Comparison of ENCODE assay signal across 16 cellular contexts in genomic region chr1:20601123-20601825, GRCh38. TPM values are rescaled to one million over a fixed set of nuclear protein-coding genes. Genes with fewer than 3 reads are reported as not detected.
DNase-seq lines count a peak whose midpoint lies in the region; ATAC-seq and TF ChIP-seq lines count a peak whose summit lies in the region.
"Had no signal": no experiment of that assay in that cellular context is flagged by ENCODE, and none has a peak within 500 bp of the region (broad histone marks: within the 10 kb centered on the region; RNA-seq: fewer than 3 reads in every experiment).

No MANE protein-coding gene starts in this region.

- POLR2A ChIA-PET in PC-9 (lab: Charles Lee; ENCODE audit: unreplicated experiment) = no interaction called here

- no peak overlapping the region for H3K9ac ChIP-seq in fibroblast of lung (ENCODE audit: insufficient read depth, low read length)

- H3K9me2 ChIP-seq in PC-9 (ENCODE audit: insufficient read depth) = no peaks in the 10 kb centered on the region

- H4K20me1 ChIP-seq in PC-9 (ENCODE audit: insufficient read depth) (no peaks in the 10 kb centered on the region), fibroblast of lung (ENCODE audit: control insufficient read depth, extremely low read depth, insufficient read depth, low read length) (no peaks in the 10 kb centered on the region)

- peaks cover 50% of the 10 kb centered on the region for H3F3A ChIP-seq in PC-9 (ENCODE audit: insufficient read depth, low read depth)

- DNase-seq in GM12865 (ENCODE audit: low read depth) (peak; percentile 26), PC-9 (peak in 1 of 2 experiments; percentile 67), fibroblast of lung (ENCODE audit: low read depth in 2 of 2) (peak; percentile 28 to 72)
- DNase-seq in effector CD4-positive, alpha-beta T cell = no peak
- DNase-seq in activated CD4-positive, alpha-beta T cell treated with anti-CD3 and anti-CD28 coated beads for 1 hour = no peak
- DNase-seq: activated CD4-positive, alpha-beta T cell treated with anti-CD3 and anti-CD28 coated beads, Interleukin-2, amount 10 ng/mL, durations not matched to agents 7 days and 5 days; activated T-cell treated with anti-CD3 and anti-CD28 coated beads, Interleukin-2, amount 50 U/mL, for 24 hours; adrenal gland; DMS53; foreskin keratinocyte; mesenchymal stem cell; NCI-H1417 treated with DMSO at 0.1 percent for 48 hours; stomach had no signal

- peak overlapping the region; percentile 88 for H3K27ac ChIP-seq in PC-9
- H3K27ac ChIP-seq in fibroblast of lung (ENCODE audit: insufficient read depth, low read length) = no peak overlapping the region
- H3K27ac ChIP-seq: adrenal gland, foreskin keratinocyte, stomach had no signal

- ATAC-seq in GM18858 (IDR thresholded peaks at IDR 0.05; ENCODE audit: unreplicated experiment) = no peak
- ATAC-seq: foreskin keratinocyte had no signal

- TF ChIP-seq CTCF in GM12865 (IDR thresholded peaks at IDR 0.05; ENCODE audit: insufficient read depth, low read depth, low read length, missing control alignments) (no peak), PC-9 (conservative IDR thresholded peaks at IDR 0.05) (no peak), fibroblast of lung (conservative IDR thresholded peaks at IDR 0.05 in 1 of 2, IDR thresholded peaks at IDR 0.05 in 1 of 2; ENCODE audit: low read depth in 1 of 2, low read length in 2 of 2) (no peak)

- H3K4me3 ChIP-seq in GM12865 (ENCODE audit: low read depth, low read length) = no peak overlapping the region
- H3K4me3 ChIP-seq in PC-9 = no peak overlapping the region
- no peak overlapping the region for H3K4me3 ChIP-seq in fibroblast of lung (replicated peaks in 1 of 4; ENCODE audit: control extremely low read depth in 1 of 4, insufficient read depth in 1 of 4, low read depth in 3 of 4, low read length in 4 of 4)
- H3K4me3 ChIP-seq: adrenal gland, smooth muscle cell, stomach had no signal

- H3K79me2 ChIP-seq in PC-9 (ENCODE audit: low read depth) = no peaks in the 10 kb centered on the region
- no peaks in the 10 kb centered on the region for H3K79me2 ChIP-seq in fibroblast of lung (ENCODE audit: control insufficient read depth, insufficient read depth, low read length)

- no peaks in the 10 kb centered on the region for H3K9me3 ChIP-seq in PC-9 (ENCODE audit: insufficient read depth, low read depth)
- H3K9me3 ChIP-seq in fibroblast of lung (ENCODE audit: control insufficient read depth, insufficient read depth, low read depth, low read length) = no peaks in the 10 kb centered on the region
- H3K9me3 ChIP-seq: adrenal gland, stomach had no signal

- intact Hi-C loops in PC-9 (cut with micrococcal nuclease; ENCODE audit: unreplicated experiment) = no loop called here

- H3K4me1 ChIP-seq in PC-9 (replicated peaks; ENCODE audit: insufficient read depth) (peaks cover 54% of the 10 kb centered on the region), fibroblast of lung (ENCODE audit: control insufficient read depth, extremely low read depth, insufficient read depth, low read length) (peaks cover 15% of the 10 kb centered on the region)
- H3K4me1 ChIP-seq: adrenal gland, stomach had no signal

- H3K36me3 ChIP-seq in PC-9 (ENCODE audit: low read depth) = 0 out of 2 replicates have a peak, but pooled peaks cover 2% of the 10 kb centered on the region
- no peaks in the 10 kb centered on the region for H3K36me3 ChIP-seq in fibroblast of lung (ENCODE audit: control insufficient read depth, insufficient read depth, low read length)
- H3K36me3 ChIP-seq: adrenal gland, stomach had no signal

- BruUV-seq in PC-9 (replicated peaks; lab: Mats Ljungman, UMichigan) = no TSS peak

- CTCF ChIA-PET in PC-9 (lab: Charles Lee) = interaction anchor here (0.6 kb wide), 1 partner anchor 8 kb away, joined by 4 read pairs; no protein-coding TSS in a partner anchor

- 0 out of 2 replicates have a peak overlapping the region, but pooled peaks have one; percentile 1 for H3K4me2 ChIP-seq in PC-9
- no peak overlapping the region for H3K4me2 ChIP-seq in fibroblast of lung (ENCODE audit: extremely low read depth, insufficient read depth, low read length)
- H3K4me2 ChIP-seq: smooth muscle cell had no signal

- no peaks in the 10 kb centered on the region for H3K27me3 ChIP-seq in PC-9 (ENCODE audit: insufficient read depth, low read depth)
- H3K27me3 ChIP-seq in fibroblast of lung (ENCODE audit: control insufficient read depth, insufficient read depth, low read length) = no peaks in the 10 kb centered on the region
- H3K27me3 ChIP-seq: adrenal gland, foreskin keratinocyte had no signal

- no peak overlapping the region for H2AFZ ChIP-seq in PC-9
- H2AFZ ChIP-seq in fibroblast of lung (ENCODE audit: low read length) = no peak overlapping the region

RNA-seq across cellular contexts. Expression of gene CDA, which starts 12.4 kb away (rescaled TPM):
- total RNA-seq in PC-9 (2021) = 41.9 and 56.6 TPM in 2 replicates
- total RNA-seq in fibroblast of lung = 0.50 TPM in 1 of 2 replicates, not detected in the other
- polyA plus RNA-seq in fibroblast of lung = 3.0 and 4.2 TPM in 2 replicates
- 3.5 and 4.9 TPM in 2 replicates for polyA plus RNA-seq in fibroblast of lung (2012)
- 9.2 and 9.3 TPM in 2 replicates for polyA minus RNA-seq in fibroblast of lung (ENCODE audit: low replicate concordance)
- total RNA-seq: activated CD4-positive, alpha-beta T cell treated with anti-CD3 and anti-CD28 coated beads, Interleukin-2, amount 10 ng/mL, durations not matched to agents 7 days and 5 days had no signal

RNA-seq across cellular contexts. Expression of gene PINK1, which starts 32.0 kb away (rescaled TPM):
- total RNA-seq in PC-9 (2021) (46.5 and 48.6 TPM in 2 replicates), fibroblast of lung (87.8 and 106 TPM in 2 replicates)
- 36.9 and 51.9 TPM in 2 replicates for polyA plus RNA-seq in fibroblast of lung
- 49.2 and 62.7 TPM in 2 replicates for polyA plus RNA-seq in fibroblast of lung (2012)
- 28.7 and 41.0 TPM in 2 replicates for polyA minus RNA-seq in fibroblast of lung (ENCODE audit: low replicate concordance)

RNA-seq across cellular contexts. Expression of gene FAM43B, which starts 48.9 kb away (rescaled TPM):
- total RNA-seq in PC-9 (2021) = not detected in 2 replicates
- total RNA-seq in fibroblast of lung = under 0.01 TPM in 1 of 2 replicates, not detected in the other
- polyA plus RNA-seq in fibroblast of lung = 0.02 TPM in 1 of 2 replicates, not detected in the other
- not detected in 2 replicates for polyA plus RNA-seq in fibroblast of lung (2012)
- polyA minus RNA-seq in fibroblast of lung (ENCODE audit: low replicate concordance) = not detected in 2 replicates
- total RNA-seq: activated CD4-positive, alpha-beta T cell treated with anti-CD3 and anti-CD28 coated beads, Interleukin-2, amount 10 ng/mL, durations not matched to agents 7 days and 5 days; foreskin keratinocyte; NCI-H460; stomach had no signal

RNA-seq across cellular contexts. Expression of gene DDOST, which starts 59.9 kb away (rescaled TPM):
- total RNA-seq in PC-9 (2021) = 210 and 251 TPM in 2 replicates
- 263 and 319 TPM in 2 replicates for total RNA-seq in fibroblast of lung
- polyA plus RNA-seq in fibroblast of lung = 372 and 396 TPM in 2 replicates
- 274 and 289 TPM in 2 replicates for polyA plus RNA-seq in fibroblast of lung (2012)
- 194 and 208 TPM in 2 replicates for polyA minus RNA-seq in fibroblast of lung (ENCODE audit: low replicate concordance)

Comparison
In these comparisons a context has a peak if more than half of its experiments do, and no peak if none do; other contexts are left out.
1. DNase-seq: peak in GM12865 (single experiment) and fibroblast of lung (2 of 2); none in effector CD4-positive, alpha-beta T cell (single experiment) and activated CD4-positive, alpha-beta T cell treated with anti-CD3 and anti-CD28 coated beads for 1 hour (single experiment).
2. RNA of gene CDA, which starts 12.4 kb away (total RNA-seq): 41.9 to 56.6 TPM in PC-9; 0.50 TPM in fibroblast of lung; every median in the first group is over 10 times any median in the second.